ENCODE assay signal across 8 cellular contexts in the genomic region with DNA sequence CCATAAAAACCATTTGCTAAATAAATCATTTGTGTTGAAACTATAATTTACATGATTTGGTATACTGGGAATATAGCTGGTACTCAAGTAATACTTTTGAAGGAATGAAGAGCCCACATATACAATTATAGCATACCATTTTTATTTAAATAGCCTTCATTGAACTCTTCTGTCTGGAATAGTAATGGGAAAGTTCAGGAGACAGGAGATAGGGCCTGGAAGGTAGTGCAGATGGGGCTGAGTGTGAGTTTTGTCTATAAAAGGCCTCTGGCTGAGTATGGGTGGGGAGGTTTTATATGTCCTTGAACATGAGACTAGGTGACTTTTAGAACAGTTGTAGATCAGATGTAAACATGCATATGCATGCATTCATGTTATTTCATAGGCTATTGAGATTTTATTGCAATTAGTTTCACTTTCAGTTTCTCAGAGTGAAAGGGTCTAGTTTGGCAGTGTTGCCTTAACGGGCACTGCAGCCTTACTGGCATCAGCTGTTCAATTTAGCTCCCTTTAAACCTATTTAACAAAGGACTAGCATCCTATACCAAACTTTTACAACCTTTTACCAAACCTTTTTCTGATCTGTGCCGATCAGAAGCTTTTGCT.
DNase-seq lines count a peak whose midpoint lies in the region; ATAC-seq and TF ChIP-seq lines count a peak whose summit lies in the region.

No MANE protein-coding gene starts in this region.

- TF ChIP-seq CTCF in VCaP (conservative IDR thresholded peaks at IDR 0.05): no peak

- peak; percentile 88 for ATAC-seq in GM21515 (IDR thresholded peaks at IDR 0.05; ENCODE audit: unreplicated experiment)

- DNase-seq in NCI-H748 (lab: John Stamatoyannopoulos, UW; ENCODE audit: unreplicated experiment) (peak; percentile 29), NCI-H748 treated with DMSO at 0.1 percent for 48 hours (lab: John Stamatoyannopoulos, UW) (no peak), HS-5 (ENCODE audit: low read depth) (peak; percentile 31), fibroblast of the conjunctiva (ENCODE audit: low read depth) (peak; percentile 6), putamen (ENCODE audit: low spot score) (peak; percentile 10), NCI-H2081 treated with DMSO at 0.1 percent for 48 hours (lab: John Stamatoyannopoulos, UW) (no peak)

- peak overlapping the region; percentile 43 for H3K27ac ChIP-seq in VCaP

Comparison
In these comparisons a context has a peak if more than half of its experiments do, and no peak if none do; other contexts are left out.
1. DNase-seq: peak in NCI-H748 (single experiment), HS-5 (single experiment), fibroblast of the conjunctiva (single experiment) and putamen (single experiment); none in NCI-H748 treated with DMSO at 0.1 percent for 48 hours (single experiment) and NCI-H2081 treated with DMSO at 0.1 percent for 48 hours (single experiment).